ENCODE assay signal across 21 cellular contexts in genomic region chr5:15791859-15792258, GRCh38.
A peak's percentile ranks its signal among the peaks of the same experiment; 100 is the strongest.
DNase-seq lines count a peak whose midpoint lies in the region.
"Had no signal": no experiment of that assay in that cellular context is flagged by ENCODE, and none has a peak within 500 bp of the region (broad histone marks: within the 10 kb centered on the region; RNA-seq: fewer than 3 reads in every experiment).

No MANE protein-coding gene starts in this region.

- no peak overlapping the region for H3K9ac ChIP-seq in adipocyte (ENCODE audit: low read length)

- no peaks in the 10 kb centered on the region for H3K36me3 ChIP-seq in adipocyte (ENCODE audit: control insufficient read depth, insufficient read depth, low read length, severe bottlenecking)
- H3K36me3 ChIP-seq: HAP-1, pancreas, tibial artery, WERI-Rb-1 had no signal

- no peaks in the 10 kb centered on the region for H3K9me3 ChIP-seq in adipocyte (ENCODE audit: control insufficient read depth, low read length)
- H3K9me3 ChIP-seq: HAP-1, pancreas, tibial artery had no signal

- intact Hi-C loops in cardiac septum (cut with DNase I) = loop anchor here (5.0 kb wide), 1 partner anchor 290 kb away; the partner anchor contains the start of gene FBXL7

- H3K4me3 ChIP-seq in adipocyte (ENCODE audit: low read length) = no peak overlapping the region
- H3K4me3 ChIP-seq: HAP-1, pancreas, tibial artery had no signal

- peaks cover 27% of the 10 kb centered on the region for H3K4me1 ChIP-seq in adipocyte (ENCODE audit: control insufficient read depth, insufficient read depth, low read length)
- H3K4me1 ChIP-seq: pancreas had no signal

- no peaks in the 10 kb centered on the region for H3K27me3 ChIP-seq in adipocyte (replicated peaks; ENCODE audit: control insufficient read depth, insufficient read depth, low read length)
- H3K27me3 ChIP-seq: pancreas, tibial artery had no signal

- DNase-seq in ELR (ENCODE audit: low read depth) (peak; percentile 28), adipocyte (ENCODE audit: low read depth) (peak; percentile 35), fibroblast of peridontal ligament (ENCODE audit: extremely low read depth) (peak; percentile 60), stromal cell of bone marrow (ENCODE audit: low read depth) (peak; percentile 33), SKM-1 (lab: John Stamatoyannopoulos, UW; ENCODE audit: unreplicated experiment) (no peak), cardiac septum (ENCODE audit: low spot score) (no peak)
- DNase-seq in stimulated activated CD4-positive, alpha-beta T cell treated with anti-CD3 and anti-CD28 coated beads, Interleukin-4, amount 100 ng/mL, for 4 hours = no peak
- DNase-seq: activated CD4-positive, alpha-beta T cell treated with anti-CD3 and anti-CD28 coated beads, Interleukin-2, amount 10 ng/mL, durations not matched to agents 24 days and 14 days; activated naive CD4-positive, alpha-beta T cell treated with anti-CD3 and anti-CD28 coated beads for 36 hours; activated T-cell treated with anti-CD3 and anti-CD28 coated beads, Interleukin-2, amount 50 U/mL, for 48 hours; CD8-positive, alpha-beta memory T cell; left ventricle myocardium superior; natural killer cell; NCI-H2171; pancreas; right cardiac atrium; stimulated activated CD4-positive, alpha-beta T cell treated with anti-CD3 and anti-CD28 coated beads, Interleukin-12 subunit alpha, Interleukin-12 subunit beta, amount 100 ng/mL, for 4 hours; stimulated activated naive CD4-positive, alpha-beta T cell treated with Interleukin-2 at 50 U/mL for 16 hours; tibial artery had no signal

Comparison
In these comparisons a context has a peak if more than half of its experiments do, and no peak if none do; other contexts are left out.
1. DNase-seq: peak in ELR (single experiment), adipocyte (single experiment), fibroblast of peridontal ligament (single experiment) and stromal cell of bone marrow (single experiment); none in SKM-1 (single experiment), cardiac septum (single experiment) and stimulated activated CD4-positive, alpha-beta T cell treated with anti-CD3 and anti-CD28 coated beads, Interleukin-4, amount 100 ng/mL, for 4 hours (0 of 2).